ENCODE assay signal across 8 cellular contexts in genomic region chr20:47320990-47321805, GRCh38. TPM values are rescaled to one million over a fixed set of nuclear protein-coding genes. Genes with fewer than 3 reads are reported as not detected.
DNase-seq lines count a peak whose midpoint lies in the region; ATAC-seq, FAIRE-seq and TF ChIP-seq lines count a peak whose summit lies in the region.

No MANE protein-coding gene starts in this region.

- H3K4me3 ChIP-seq in BLaER1 (no peak overlapping the region), mammary epithelial cell (replicated peaks in 1 of 3; ENCODE audit: insufficient read depth in 1 of 3, low read depth in 2 of 3, low read length in 3 of 3) (no peak overlapping the region)
- no peak overlapping the region for H3K4me3 ChIP-seq in naive thymus-derived CD4-positive, alpha-beta T cell (ENCODE audit: low read length)

- peaks cover 0 to 13% (median 4%) of the 10 kb centered on the region in 5 donors for H3K36me3 Mint-ChIP-seq in naive thymus-derived CD4-positive, alpha-beta T cell

- H3K36me3 ChIP-seq in BLaER1: peaks cover 94% of the 10 kb centered on the region
- H3K36me3 ChIP-seq in mammary epithelial cell (ENCODE audit: insufficient read depth, low read length): no peaks in the 10 kb centered on the region
- peaks cover 0 to 4% (median 0%) of the 10 kb centered on the region in 3 experiments for H3K36me3 ChIP-seq in naive thymus-derived CD4-positive, alpha-beta T cell (ENCODE audit: control insufficient read depth in 2 of 3, insufficient read depth in 3 of 3, low read length in 3 of 3)

- DNase-seq in NCI-H146 (lab: John Stamatoyannopoulos, UW) (peak; percentile 96), mammary epithelial cell (peak; percentile 31), GM12891 (ENCODE audit: insufficient read length, low spot score) (no peak)
- DNase-seq in naive thymus-derived CD4-positive, alpha-beta T cell: no peak
- DNase-seq in activated CD4-positive, CD25-positive, alpha-beta regulatory T cell (lab: John Stamatoyannopoulos, UW): no peak

- no TSS peak for BruUV-seq in mammary epithelial cell (replicated peaks; lab: Mats Ljungman, UMichigan)

- H4K20me1 ChIP-seq in BLaER1: peaks cover 100% of the 10 kb centered on the region
- H4K20me1 ChIP-seq in mammary epithelial cell (ENCODE audit: insufficient read depth, low read length): no peaks in the 10 kb centered on the region

- peaks cover 40 to 86% (median 77%) of the 10 kb centered on the region in 7 donors for H3K4me1 Mint-ChIP-seq in naive thymus-derived CD4-positive, alpha-beta T cell

- H3K4me3 Mint-ChIP-seq in naive thymus-derived CD4-positive, alpha-beta T cell: peak overlapping the region in 5 of 10 donors; percentile 2 to 43 (median 31)

- CTCF ChIA-PET in mammary epithelial cell (lab: Charles Lee; ENCODE audit: low non-redundant PET): no interaction called here
- CTCF ChIA-PET in naive thymus-derived CD4-positive, alpha-beta T cell (lab: Charles Lee): interaction anchor here (1.2 kb wide), 1 partner anchor 63 kb away, joined by 5 read pairs; no protein-coding TSS in a partner anchor

- dilution Hi-C loops in mammary epithelial cell (cut with HindIII; ENCODE audit: low sequenced_read_pairs): no loop called here

- no peak for ATAC-seq in naive thymus-derived CD4-positive, alpha-beta T cell
- ATAC-seq in HG02884 (IDR thresholded peaks at IDR 0.05; ENCODE audit: unreplicated experiment): no peak
- no peak for ATAC-seq in HG03095 (IDR thresholded peaks at IDR 0.05; ENCODE audit: unreplicated experiment)

- POLR2A ChIA-PET in naive thymus-derived CD4-positive, alpha-beta T cell (lab: Charles Lee): interaction anchor here (0.7 kb wide), 1 partner anchor 26 kb away, joined by 3 read pairs; no protein-coding TSS in a partner anchor

- no peaks in the 10 kb centered on the region for H3K9me3 ChIP-seq in BLaER1
- peaks cover 2% of the 10 kb centered on the region for H3K9me3 ChIP-seq in mammary epithelial cell (replicated peaks; ENCODE audit: insufficient read depth, low read length)
- no peaks in the 10 kb centered on the region for H3K9me3 ChIP-seq in naive thymus-derived CD4-positive, alpha-beta T cell (ENCODE audit: control insufficient read depth in 2 of 3, low read length in 3 of 3)

- no peak overlapping the region for H2AFZ ChIP-seq in mammary epithelial cell (ENCODE audit: low read depth, low read length)

- H3K27me3 Mint-ChIP-seq in naive thymus-derived CD4-positive, alpha-beta T cell: no peaks in the 10 kb centered on the region

- FAIRE-seq in GM12891 (lab: Jason Lieb, UNC): no peak

- no peak overlapping the region for H3K9ac ChIP-seq in BLaER1
- no peak overlapping the region for H3K9ac ChIP-seq in mammary epithelial cell (ENCODE audit: insufficient read depth, low read length)

- H3K27me3 ChIP-seq in BLaER1: no peaks in the 10 kb centered on the region
- no peaks in the 10 kb centered on the region for H3K27me3 ChIP-seq in mammary epithelial cell (ENCODE audit: insufficient read depth, low read length)
- H3K27me3 ChIP-seq in naive thymus-derived CD4-positive, alpha-beta T cell (ENCODE audit: control insufficient read depth in 2 of 2, insufficient read depth in 2 of 2, low read length in 2 of 2): no peaks in the 10 kb centered on the region

- H3K27ac ChIP-seq in BLaER1 (no peak overlapping the region), mammary epithelial cell (ENCODE audit: insufficient read depth, low read depth, low read length) (peak overlapping the region; percentile 56)
- H3K27ac ChIP-seq in naive thymus-derived CD4-positive, alpha-beta T cell (ENCODE audit: low read depth, low read length): no peak overlapping the region

- H3K79me2 ChIP-seq in mammary epithelial cell (ENCODE audit: insufficient read depth, low read length): peaks cover 67% of the 10 kb centered on the region

- H3K27ac Mint-ChIP-seq in naive thymus-derived CD4-positive, alpha-beta T cell: peak overlapping the region in 8 of 9 donors; percentile 13 to 89 (median 84)

- no peak for TF ChIP-seq POLR2A in GM12891 (IDR thresholded peaks at IDR 0.05; ENCODE audit: low read depth, low read length)

- TF ChIP-seq CTCF in mammary epithelial cell (conservative IDR thresholded peaks at IDR 0.05 in 1 of 2, IDR thresholded peaks at IDR 0.05 in 1 of 2; ENCODE audit: extremely low read depth in 1 of 2, insufficient read depth in 1 of 2, low read depth in 1 of 2, low read length in 2 of 2): no peak

- WGBS in mammary epithelial cell (ENCODE audit: low coverage, missing lambda C conversion rate): 50% methylated on average over 6 of the region's 7 CpGs

- H3K9me3 Mint-ChIP-seq in naive thymus-derived CD4-positive, alpha-beta T cell: peaks cover 0 to 1% (median 0%) of the 10 kb centered on the region in 11 donors

- H3K4me2 ChIP-seq in BLaER1 (peak overlapping the region; percentile 66; the same call in 1 of the 2 replicates), mammary epithelial cell (ENCODE audit: insufficient read depth, low read depth, low read length) (no peak overlapping the region)

- H3K4me1 ChIP-seq in BLaER1 (peaks cover 82% of the 10 kb centered on the region), mammary epithelial cell (ENCODE audit: insufficient read depth, low read length) (peaks cover 51% of the 10 kb centered on the region)
- H3K4me1 ChIP-seq in naive thymus-derived CD4-positive, alpha-beta T cell (ENCODE audit: control insufficient read depth in 2 of 2, insufficient read depth in 2 of 2, low read length in 2 of 2): peaks cover 15 to 30% of the 10 kb centered on the region in 2 donors

- in situ Hi-C loops in mammary epithelial cell (cut with MboI; ENCODE audit: low sequenced_read_pairs in 2 of 2): no loop called here

- intact Hi-C loops in mammary epithelial cell (cut with micrococcal nuclease): no loop called here
- intact Hi-C loops in naive thymus-derived CD4-positive, alpha-beta T cell (cut with micrococcal nuclease): no loop called here

TF ChIP-seq in GM12891, 5 proteins besides CTCF, POLR2A, EP300 and RAD21:
- no peak for TF ChIP-seq POLR2AphosphoS5 (IDR thresholded peaks at IDR 0.05; ENCODE audit: low read depth, low read length)
- TF ChIP-seq SPI1 (IDR thresholded peaks at IDR 0.05; ENCODE audit: low read depth, low read length): no peak
- TF ChIP-seq TAF1 (IDR thresholded peaks at IDR 0.05; ENCODE audit: low read depth, low read length): no peak
- no peak for TF ChIP-seq PAX5 (IDR thresholded peaks at IDR 0.05; ENCODE audit: insufficient read depth, low read length, severe bottlenecking)
- TF ChIP-seq POU2F2 (IDR thresholded peaks at IDR 0.05; ENCODE audit: low read depth, low read length): no peak

RNA-seq across cellular contexts. Expression of gene ZMYND8, which starts 35.3 kb away (rescaled TPM):
- 10 to 100 TPM; 18.7 to 59.6 TPM for total RNA-seq in mammary epithelial cell
- 26.0 TPM for polyA plus RNA-seq in mammary epithelial cell
- polyA minus RNA-seq in mammary epithelial cell: 45.8 TPM
- total RNA-seq in naive thymus-derived CD4-positive, alpha-beta T cell: 10 to 100 TPM; 54.5 to 83.0 (median 68.5) TPM
- 10 to 100 TPM; 12.7 to 28.7 TPM for polyA plus RNA-seq in naive thymus-derived CD4-positive, alpha-beta T cell
- polyA plus RNA-seq in GM12891 (2012; ENCODE audit: low read depth, missing spikeins): 14.5 TPM

Comparison
In these comparisons a context has a peak if more than half of its experiments do, and no peak if none do; other contexts are left out.
1. DNase-seq: peak in NCI-H146 (single experiment) and mammary epithelial cell (single experiment); none in naive thymus-derived CD4-positive, alpha-beta T cell (0 of 9), activated CD4-positive, CD25-positive, alpha-beta regulatory T cell (0 of 4) and GM12891 (single experiment).